In genomic region chr7:36192877-36193276, GRCh38 we compare ENCODE assay signal across 18 cellular contexts. TPM values are rescaled to one million over a fixed set of nuclear protein-coding genes. Genes with fewer than 3 reads are reported as not detected.
DNase-seq lines count a peak whose midpoint lies in the region; ATAC-seq and TF ChIP-seq lines count a peak whose summit lies in the region.
"Had no signal": no experiment of that assay in that cellular context is flagged by ENCODE, and none has a peak within 500 bp of the region (broad histone marks: within the 10 kb centered on the region; RNA-seq: fewer than 3 reads in every experiment).

No MANE protein-coding gene starts in this region.

- H4K91ac ChIP-seq in neuronal stem cell (ENCODE audit: low read depth, low read length, poor library complexity) = no peak overlapping the region

- WGBS in neuronal stem cell (ENCODE audit: extremely low coverage in 2 of 2, insufficient read length in 2 of 2, insufficient replicate concordance in 1 of 2), 2 donors = no CpG with 5 or more reads among the region's 7 CpGs

- ATAC-seq in activated B cell treated with CpG ODN at 0.5 μM for 24 hours (ENCODE audit: low read depth) (no peak), GM18511 (IDR thresholded peaks at IDR 0.05; ENCODE audit: unreplicated experiment) (no peak)
- ATAC-seq: HepG2 had no signal

- H3K4me2 ChIP-seq in neuronal stem cell (ENCODE audit: insufficient read depth, low read length, poor library complexity, severe bottlenecking) = no peak overlapping the region

- H3K79me1 ChIP-seq in neuronal stem cell (ENCODE audit: low read depth, low read length) = no peaks in the 10 kb centered on the region

- H3K4ac ChIP-seq in neuronal stem cell (ENCODE audit: low read length) = no peak overlapping the region

- intact Hi-C loops in activated B cell treated with CpG ODN at 0.5 μM for 24 hours (cut with micrococcal nuclease) = no loop called here

- no peak overlapping the region for H3K9ac ChIP-seq in neuronal stem cell (ENCODE audit: low read depth, low read length, poor library complexity)
- no peak overlapping the region for H3K9ac ChIP-seq in subcutaneous abdominal adipose tissue (ENCODE audit: low read length in 5 of 5)

- no peak overlapping the region for H3K23ac ChIP-seq in neuronal stem cell (ENCODE audit: low read depth, low read length, poor library complexity)

- no peaks in the 10 kb centered on the region for H3K36me3 ChIP-seq in neuronal stem cell (replicated peaks in 1 of 2; ENCODE audit: control insufficient read depth in 2 of 2, insufficient read depth in 2 of 2, low read length in 2 of 2)
- H3K36me3 ChIP-seq in subcutaneous abdominal adipose tissue (ENCODE audit: control insufficient read depth in 5 of 5, insufficient read depth in 5 of 5, low read length in 5 of 5) = peaks cover 0 to 11% (median 3%) of the 10 kb centered on the region in 5 donors
- H3K36me3 ChIP-seq: BE2C, Peyer's patch had no signal

- H3K4me3 Mint-ChIP-seq in HFFc6 = peak overlapping the region; percentile 76; the same call in 1 of the 2 replicates
- H3K4me3 Mint-ChIP-seq in activated B cell treated with CpG ODN at 0.5 μM for 24 hours = no peak overlapping the region
- H3K4me3 Mint-ChIP-seq: H9 had no signal

- CTCF ChIA-PET in activated B cell treated with CpG ODN at 0.5 μM for 24 hours (lab: Charles Lee) = no interaction called here

- no peak for TF ChIP-seq CTCF in HFFc6 (IDR thresholded peaks at IDR 0.05)
- no peak for TF ChIP-seq CTCF in activated B cell treated with CpG ODN at 0.5 μM for 24 hours (IDR thresholded peaks at IDR 0.05)

- H2BK12ac ChIP-seq in neuronal stem cell (ENCODE audit: low read length) = no peak overlapping the region

- H3K27me3 ChIP-seq in neuronal stem cell (ENCODE audit: control insufficient read depth in 3 of 3, insufficient read depth in 3 of 3, low read depth in 1 of 3, low read length in 3 of 3) (peaks cover 0 to 2% (median 0%) of the 10 kb centered on the region in 3 experiments), subcutaneous abdominal adipose tissue (ENCODE audit: control insufficient read depth in 5 of 5, insufficient read depth in 4 of 5, low read length in 5 of 5) (no peaks in the 10 kb centered on the region)
- H3K27me3 ChIP-seq: BE2C, Peyer's patch had no signal

- H4K8ac ChIP-seq in neuronal stem cell (ENCODE audit: low read depth, low read length) = no peak overlapping the region

- no peaks in the 10 kb centered on the region for H3K9me3 Mint-ChIP-seq in HFFc6
- no peaks in the 10 kb centered on the region for H3K9me3 Mint-ChIP-seq in activated B cell treated with CpG ODN at 0.5 μM for 24 hours

- H3K4me3 ChIP-seq in neuronal stem cell (ENCODE audit: low read length in 2 of 2) (no peak overlapping the region), subcutaneous abdominal adipose tissue (ENCODE audit: low read depth in 1 of 5, low read length in 5 of 5) (no peak overlapping the region)
- H3K4me3 ChIP-seq: Peyer's patch had no signal

- no peak overlapping the region for H2BK15ac ChIP-seq in neuronal stem cell (ENCODE audit: low read length)

- H3K18ac ChIP-seq in neuronal stem cell (ENCODE audit: low read length) = peak overlapping the region; percentile 13

- DNase-seq in HFFc6 (no peak), activated B cell treated with CpG ODN at 0.5 μM for 24 hours (no peak), neuronal stem cell (ENCODE audit: low spot score) (no peak), mucosa of gallbladder (ENCODE audit: low spot score) (no peak), nucleus accumbens (lab: John Stamatoyannopoulos, UW) (no peak)
- DNase-seq in stimulated activated CD4-positive, alpha-beta T cell treated with anti-CD3 and anti-CD28 coated beads, Interleukin-4, amount 100 ng/mL, for 4 hours = no peak
- DNase-seq: ACHN, BE2C, H9, NCI-H1105 treated with DMSO at 0.1 percent for 48 hours, NCI-H187 treated with DMSO at 0.1 percent for 48 hours, NCI-H446, NCI-H748 treated with DMSO at 0.1 percent for 48 hours, Peyer's patch, SHP77 had no signal

- H3K27ac Mint-ChIP-seq in HFFc6 (peak overlapping the region; percentile 58; the same call in 1 of the 2 replicates), activated B cell treated with CpG ODN at 0.5 μM for 24 hours (peak overlapping the region; percentile 8)

- H3K4me1 ChIP-seq in neuronal stem cell (ENCODE audit: control insufficient read depth in 2 of 2, insufficient read depth in 1 of 2, low read depth in 1 of 2, low read length in 2 of 2) (peaks cover 0 to 21% of the 10 kb centered on the region in 2 donors), subcutaneous abdominal adipose tissue (ENCODE audit: control insufficient read depth in 5 of 5, insufficient read depth in 5 of 5, low read length in 5 of 5) (peaks cover 2 to 44% (median 36%) of the 10 kb centered on the region in 5 donors)
- H3K4me1 ChIP-seq: BE2C had no signal

- peak overlapping the region; percentile 25 for H3K14ac ChIP-seq in neuronal stem cell (ENCODE audit: low read length)

- no peak overlapping the region for H2BK5ac ChIP-seq in neuronal stem cell (ENCODE audit: low read length)

- H2AFZ ChIP-seq in neuronal stem cell (ENCODE audit: low read length) = no peak overlapping the region

- H3K9me3 ChIP-seq in neuronal stem cell (replicated peaks in 1 of 2; ENCODE audit: control insufficient read depth in 2 of 2, insufficient read depth in 1 of 2, low read depth in 1 of 2, low read length in 2 of 2) (peaks cover 0 to 2% of the 10 kb centered on the region in 2 donors), subcutaneous abdominal adipose tissue (ENCODE audit: control insufficient read depth in 5 of 5, low read length in 5 of 5) (no peaks in the 10 kb centered on the region)
- H3K9me3 ChIP-seq: BE2C, Peyer's patch had no signal

- POLR2A ChIA-PET in activated B cell treated with CpG ODN at 0.5 μM for 24 hours (lab: Charles Lee) = no interaction called here

- no peak overlapping the region for H2BK120ac ChIP-seq in neuronal stem cell (ENCODE audit: low read depth, low read length)

- no peaks in the 10 kb centered on the region for H3K36me3 Mint-ChIP-seq in HFFc6 (ENCODE audit: low read depth)
- H3K36me3 Mint-ChIP-seq in activated B cell treated with CpG ODN at 0.5 μM for 24 hours (ENCODE audit: low read depth) = no peaks in the 10 kb centered on the region

- H3K4me1 Mint-ChIP-seq in HFFc6 (ENCODE audit: low read depth) (peaks cover 54% of the 10 kb centered on the region), activated B cell treated with CpG ODN at 0.5 μM for 24 hours (peaks cover 19% of the 10 kb centered on the region)

- H3K27ac ChIP-seq in neuronal stem cell (replicated peaks; ENCODE audit: low read length) (no peak overlapping the region), subcutaneous abdominal adipose tissue (ENCODE audit: low read depth, low read length) (peak overlapping the region; percentile 44)

- peak overlapping the region; percentile 43 for H2AK5ac ChIP-seq in neuronal stem cell (ENCODE audit: low read depth, low read length)

- peaks cover 6% of the 10 kb centered on the region for H3K27me3 Mint-ChIP-seq in HFFc6 (ENCODE audit: insufficient read depth)
- H3K27me3 Mint-ChIP-seq in activated B cell treated with CpG ODN at 0.5 μM for 24 hours = peaks cover 5% of the 10 kb centered on the region

RNA-seq across cellular contexts. Expression of gene EEPD1, which starts 39.8 kb away (rescaled TPM):
- 1 to 10 TPM in 5 of 6 experiments, under 1 TPM in 1; 0.95 to 2.7 (median 1.5) TPM for total RNA-seq in HFFc6 (2021; fragmentation: NEBNext Ultra II Directional; extraction: Animal tissue kit (Norgen Biotek cat#: 25700))
- total RNA-seq in activated B cell treated with CpG ODN at 0.5 μM for 24 hours (0.59 and 0.64 TPM in 2 replicates), mucosa of gallbladder (40.1 TPM)
- 3.0 TPM for polyA plus RNA-seq in neuronal stem cell (2013, experiment 1 of 2)
- polyA plus RNA-seq in neuronal stem cell (2013, experiment 2 of 2) = 3.2 TPM

Comparison
In these comparisons a context has a peak if more than half of its experiments do, and no peak if none do; other contexts are left out.
1. RNA of gene EEPD1, which starts 39.8 kb away (total RNA-seq): 40.1 TPM in mucosa of gallbladder (single experiment); 0.95 to 2.7 TPM in HFFc6 and 0.59 to 0.64 TPM in activated B cell treated with CpG ODN at 0.5 μM for 24 hours; every median in the first group is over 10 times any median in the second.